In the genomic region with DNA sequence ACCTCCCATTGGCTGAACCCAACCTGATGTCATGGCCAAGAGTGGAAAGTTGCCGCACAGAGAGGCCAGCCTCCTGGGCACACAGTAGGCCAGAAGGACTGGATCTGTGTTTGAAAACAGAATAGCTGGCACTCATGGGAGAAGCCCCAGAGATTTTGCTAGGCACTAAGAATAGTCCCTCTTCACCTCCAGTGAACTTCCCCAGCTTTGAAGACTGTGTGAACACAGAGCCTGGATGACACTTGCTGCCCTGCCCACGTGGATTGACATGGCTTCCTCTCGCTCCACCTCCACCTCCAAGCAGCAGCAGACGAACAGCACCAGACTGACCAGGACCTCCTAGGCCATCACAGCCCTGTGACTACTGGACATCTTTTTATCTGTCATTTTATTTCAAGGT, we compare ENCODE assay signal across 1 cellular context.
TF ChIP-seq lines count a peak whose summit lies in the region.

No MANE protein-coding gene starts in this region.

TF ChIP-seq in IMR-90, 13 proteins besides CTCF, POLR2A, EP300 and RAD21:
- TF ChIP-seq NFE2L2 (IDR thresholded peaks at IDR 0.05; ENCODE audit: low read depth, low read length), result no peak
- TF ChIP-seq CEBPB (IDR thresholded peaks at IDR 0.05; ENCODE audit: low read depth, low read length), result no peak
- no peak for TF ChIP-seq MAZ (IDR thresholded peaks at IDR 0.05; ENCODE audit: borderline replicate concordance, low read depth, low read length)
- no peak for TF ChIP-seq FOS (IDR thresholded peaks at IDR 0.05; ENCODE audit: low read depth, low read length)
- no peak for TF ChIP-seq RFX5 (IDR thresholded peaks at IDR 0.05; ENCODE audit: low read depth, low read length)
- TF ChIP-seq USF2 (IDR thresholded peaks at IDR 0.05; ENCODE audit: low read depth, low read length), result no peak
- TF ChIP-seq MXI1 (IDR thresholded peaks at IDR 0.05; ENCODE audit: borderline replicate concordance, low read depth, low read length), result no peak
- no peak for TF ChIP-seq SMC3 (IDR thresholded peaks at IDR 0.05; ENCODE audit: low read depth, low read length)
- TF ChIP-seq BHLHE40 (IDR thresholded peaks at IDR 0.05; ENCODE audit: low read depth, low read length), result no peak
- no peak for TF ChIP-seq CHD1 (IDR thresholded peaks at IDR 0.05; ENCODE audit: low read depth, low read length)
- no peak for TF ChIP-seq MAFK (IDR thresholded peaks at IDR 0.05; ENCODE audit: low read depth, low read length)
- TF ChIP-seq ELK1 (IDR thresholded peaks at IDR 0.05; ENCODE audit: borderline replicate concordance, low read depth, low read length), result no peak
- no peak for TF ChIP-seq RCOR1 (IDR thresholded peaks at IDR 0.05; ENCODE audit: insufficient replicate concordance, low read length)
